Comparison of ENCODE assay signal across 8 cellular contexts in genomic region chr12:115871714-115872113, GRCh38.
DNase-seq lines count a peak whose midpoint lies in the region; ATAC-seq and TF ChIP-seq lines count a peak whose summit lies in the region.

No MANE protein-coding gene starts in this region.

- H3K36me3 Mint-ChIP-seq in naive thymus-derived CD8-positive, alpha-beta T cell, result no peaks in the 10 kb centered on the region

- POLR2A ChIA-PET in naive thymus-derived CD8-positive, alpha-beta T cell (lab: Charles Lee), result no interaction called here

- peak; percentile 7 for DNase-seq in CD1c-positive myeloid dendritic cell (ENCODE audit: extremely low spot score)
- DNase-seq in MV-4-11 (lab: John Stamatoyannopoulos, UW), result peak; percentile 55
- DNase-seq in inferior parietal cortex (ENCODE audit: extremely low spot score), result peak; percentile 5
- no peak for DNase-seq in naive thymus-derived CD8-positive, alpha-beta T cell

- no peak overlapping the region for H3K27ac Mint-ChIP-seq in naive thymus-derived CD8-positive, alpha-beta T cell

- ATAC-seq in GM19438 (IDR thresholded peaks at IDR 0.05; ENCODE audit: low read depth, unreplicated experiment), result peak; percentile 56
- no peak for ATAC-seq in naive thymus-derived CD8-positive, alpha-beta T cell
- no peak for ATAC-seq in GM18519 (IDR thresholded peaks at IDR 0.05; ENCODE audit: low FRiP score, unreplicated experiment)
- ATAC-seq in HG03469 (IDR thresholded peaks at IDR 0.05; ENCODE audit: unreplicated experiment), result no peak

- TF ChIP-seq CTCF in VCaP (conservative IDR thresholded peaks at IDR 0.05), result peak; percentile 69

- peaks cover 0 to 6% (median 0%) of the 10 kb centered on the region in 9 donors for H3K9me3 Mint-ChIP-seq in naive thymus-derived CD8-positive, alpha-beta T cell

- H3K27ac ChIP-seq in VCaP, result peak overlapping the region; percentile 94

- peaks cover 38 to 71% (median 44%) of the 10 kb centered on the region in 5 donors for H3K27me3 Mint-ChIP-seq in naive thymus-derived CD8-positive, alpha-beta T cell

- H3K4me1 Mint-ChIP-seq in naive thymus-derived CD8-positive, alpha-beta T cell, result no peaks in the 10 kb centered on the region

- no peak overlapping the region for H3K4me3 Mint-ChIP-seq in naive thymus-derived CD8-positive, alpha-beta T cell

Comparison
In these comparisons a context has a peak if more than half of its experiments do, and no peak if none do; other contexts are left out.
1. DNase-seq: peak in CD1c-positive myeloid dendritic cell (single experiment), MV-4-11 (single experiment) and inferior parietal cortex (single experiment); none in naive thymus-derived CD8-positive, alpha-beta T cell (0 of 10).